ENCODE assay signal across 8 cellular contexts in the genomic region with DNA sequence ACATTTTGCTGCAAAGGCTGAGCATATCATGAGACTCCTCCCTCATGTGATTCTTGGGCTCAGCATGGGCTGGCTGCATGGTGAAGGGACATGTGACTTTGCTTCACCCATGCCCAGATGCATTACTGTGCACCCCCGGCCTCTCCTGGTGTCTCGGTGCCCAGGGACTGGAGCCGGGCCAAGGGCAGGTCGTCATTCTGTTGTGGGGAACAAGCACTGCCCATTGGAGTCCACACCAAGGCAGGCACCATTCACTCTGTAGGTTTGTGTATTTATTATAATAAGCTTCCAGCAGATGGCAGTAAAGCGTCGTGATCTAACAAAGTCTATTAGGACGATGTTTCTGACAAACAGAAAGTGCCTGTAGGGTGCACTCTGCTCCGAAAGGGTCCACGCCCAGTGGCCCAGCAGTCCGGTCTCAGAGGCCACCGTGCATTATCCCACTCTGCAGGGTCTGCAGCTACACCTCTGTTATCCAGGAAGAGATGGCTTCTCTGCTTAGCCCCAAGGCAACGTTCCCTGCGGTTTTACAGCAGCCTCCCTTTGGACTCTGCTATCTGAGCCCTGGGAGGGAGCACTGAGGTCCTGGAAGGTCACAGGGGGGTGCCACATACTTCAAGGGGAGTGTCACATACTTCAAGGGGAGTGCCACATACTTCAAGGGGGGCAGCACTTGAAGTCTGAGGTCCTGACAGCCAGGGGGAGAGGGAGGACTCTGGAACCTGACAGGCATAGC.
DNase-seq lines count a peak whose midpoint lies in the region; ATAC-seq, FAIRE-seq and TF ChIP-seq lines count a peak whose summit lies in the region.

No MANE protein-coding gene starts in this region.

- peaks cover 9% of the 10 kb centered on the region for H3K4me1 Mint-ChIP-seq in activated T-helper 1 cell treated with anti-CD3 and anti-CD28 coated beads, Interleukin-12 subunit alpha, Interleukin-12 subunit beta, Interleukin-2, Interleukin-4 antibody, amounts not matched to agents 30 ng/mL and 10 ng/mL and 1 ng/mL, durations not matched to agents 14 hours and 24 hours and 36 hours (ENCODE audit: low read depth)
- peaks cover 56% of the 10 kb centered on the region for H3K4me1 Mint-ChIP-seq in neural progenitor cell

- no peaks in the 10 kb centered on the region for H3K9me3 ChIP-seq in OCI-LY7 (ENCODE audit: low read length)
- no peaks in the 10 kb centered on the region for H3K9me3 ChIP-seq in neural progenitor cell (ENCODE audit: low read depth)

- peak; percentile 86 for DNase-seq in OCI-LY7 (ENCODE audit: low spot score)
- DNase-seq in activated T-helper 1 cell treated with anti-CD3 and anti-CD28 coated beads, Interleukin-12 subunit alpha, Interleukin-12 subunit beta, Interleukin-2, Interleukin-4 antibody, amounts not matched to agents 30 ng/mL and 10 ng/mL and 1 ng/mL, durations not matched to agents 14 hours and 24 hours and 36 hours (ENCODE audit: low spot score): peak; percentile 25
- DNase-seq in fibroblast of the conjunctiva (ENCODE audit: low read depth): peak; percentile 67
- DNase-seq in neural progenitor cell (ENCODE audit: low spot score): peak; percentile 94
- DNase-seq in ureter (ENCODE audit: low spot score): peak; percentile 49

- H3K36me3 ChIP-seq in OCI-LY7 (ENCODE audit: insufficient read depth, low read length): no peaks in the 10 kb centered on the region
- H3K36me3 ChIP-seq in neural progenitor cell: no peaks in the 10 kb centered on the region

- no TSS peak for BruUV-seq in OCI-LY7 (replicated peaks; lab: Mats Ljungman, UMichigan)

- H3K4me1 ChIP-seq in OCI-LY7 (ENCODE audit: insufficient read depth, low read length, poor library complexity, severe bottlenecking): no peaks in the 10 kb centered on the region
- H3K4me1 ChIP-seq in neural progenitor cell: peaks cover 21% of the 10 kb centered on the region

- H3K4me3 ChIP-seq in OCI-LY7 (ENCODE audit: low read depth, low read length, poor library complexity, severe bottlenecking) (peak overlapping the region; percentile 22), neural progenitor cell (no peak overlapping the region)

- H3F3A ChIP-seq in neural progenitor cell (ENCODE audit: low read depth): no peaks in the 10 kb centered on the region

- peak overlapping the region; percentile 44 for H3K4me2 ChIP-seq in OCI-LY7 (ENCODE audit: low read length)
- no peak overlapping the region for H3K4me2 ChIP-seq in neural progenitor cell

- H3K27me3 Mint-ChIP-seq in activated T-helper 1 cell treated with anti-CD3 and anti-CD28 coated beads, Interleukin-12 subunit alpha, Interleukin-12 subunit beta, Interleukin-2, Interleukin-4 antibody, amounts not matched to agents 30 ng/mL and 10 ng/mL and 1 ng/mL, durations not matched to agents 14 hours and 24 hours and 36 hours (ENCODE audit: insufficient read depth): peaks cover 2% of the 10 kb centered on the region
- H3K27me3 Mint-ChIP-seq in neural progenitor cell (ENCODE audit: insufficient read depth, low read depth): peaks cover 8% of the 10 kb centered on the region

- no peaks in the 10 kb centered on the region for H3K36me3 Mint-ChIP-seq in activated T-helper 1 cell treated with anti-CD3 and anti-CD28 coated beads, Interleukin-12 subunit alpha, Interleukin-12 subunit beta, Interleukin-2, Interleukin-4 antibody, amounts not matched to agents 30 ng/mL and 10 ng/mL and 1 ng/mL, durations not matched to agents 14 hours and 24 hours and 36 hours (ENCODE audit: low read depth)
- no peaks in the 10 kb centered on the region for H3K36me3 Mint-ChIP-seq in neural progenitor cell

- H3K9me2 ChIP-seq in OCI-LY7 (ENCODE audit: insufficient read depth, low read length): no peaks in the 10 kb centered on the region

- peak overlapping the region; percentile 38 for H3K4me3 Mint-ChIP-seq in activated T-helper 1 cell treated with anti-CD3 and anti-CD28 coated beads, Interleukin-12 subunit alpha, Interleukin-12 subunit beta, Interleukin-2, Interleukin-4 antibody, amounts not matched to agents 30 ng/mL and 10 ng/mL and 1 ng/mL, durations not matched to agents 14 hours and 24 hours and 36 hours
- H3K4me3 Mint-ChIP-seq in neural progenitor cell: no peak overlapping the region

- H2AFZ ChIP-seq in OCI-LY7 (ENCODE audit: low read length): peak overlapping the region; percentile 44; the same call in 1 of the 2 replicates
- peak overlapping the region; percentile 51 for H2AFZ ChIP-seq in neural progenitor cell (replicated peaks)

- H3K27ac ChIP-seq in OCI-LY7 (ENCODE audit: low read depth, low read length, poor library complexity, severe bottlenecking) (no peak overlapping the region), neural progenitor cell (no peak overlapping the region)

- H3K79me2 ChIP-seq in OCI-LY7 (ENCODE audit: insufficient read depth, low read depth, low read length) (no peaks in the 10 kb centered on the region), neural progenitor cell (ENCODE audit: low read depth) (no peaks in the 10 kb centered on the region)

- no peaks in the 10 kb centered on the region for H3K27me3 ChIP-seq in neural progenitor cell

- ATAC-seq in GM21737 (IDR thresholded peaks at IDR 0.05; ENCODE audit: unreplicated experiment): peak; percentile 97

- H3K9me3 Mint-ChIP-seq in activated T-helper 1 cell treated with anti-CD3 and anti-CD28 coated beads, Interleukin-12 subunit alpha, Interleukin-12 subunit beta, Interleukin-2, Interleukin-4 antibody, amounts not matched to agents 30 ng/mL and 10 ng/mL and 1 ng/mL, durations not matched to agents 14 hours and 24 hours and 36 hours: no peaks in the 10 kb centered on the region
- peaks cover 10% of the 10 kb centered on the region for H3K9me3 Mint-ChIP-seq in neural progenitor cell

- intact Hi-C loops in OCI-LY7 (cut with micrococcal nuclease; ENCODE audit: unreplicated experiment): loop anchor here (1.0 to 5.0 kb wide), 6 partner anchors 78 to 476 kb away; no protein-coding TSS in a partner anchor
- intact Hi-C loops in activated T-helper 1 cell treated with anti-CD3 and anti-CD28 coated beads, Interleukin-12 subunit alpha, Interleukin-12 subunit beta, Interleukin-2, Interleukin-4 antibody, amounts not matched to agents 30 ng/mL and 10 ng/mL and 1 ng/mL, durations not matched to agents 14 hours and 24 hours and 36 hours (cut with micrococcal nuclease): loop anchor here (1.0 kb wide), 1 partner anchor 325 kb away; no protein-coding TSS in a partner anchor

- peak; percentile 39 for FAIRE-seq in G401.6 (lab: Jason Lieb, UNC)

- CTCF ChIA-PET in OCI-LY7 (lab: Charles Lee; ENCODE audit: unreplicated experiment): no interaction called here

- no peak overlapping the region for H3K9ac ChIP-seq in neural progenitor cell

- POLR2A ChIA-PET in OCI-LY7 (lab: Charles Lee): no interaction called here

- no peak overlapping the region for H3K27ac Mint-ChIP-seq in activated T-helper 1 cell treated with anti-CD3 and anti-CD28 coated beads, Interleukin-12 subunit alpha, Interleukin-12 subunit beta, Interleukin-2, Interleukin-4 antibody, amounts not matched to agents 30 ng/mL and 10 ng/mL and 1 ng/mL, durations not matched to agents 14 hours and 24 hours and 36 hours
- peak overlapping the region; percentile 33 for H3K27ac Mint-ChIP-seq in neural progenitor cell

- peak; percentile 88 for TF ChIP-seq RAD21 in Ishikawa (IDR thresholded peaks at IDR 0.05; ENCODE audit: low read depth)

- peak; percentile 85 for TF ChIP-seq EP300 in Ishikawa (IDR thresholded peaks at IDR 0.05; ENCODE audit: borderline replicate concordance)

- H4K20me1 ChIP-seq in OCI-LY7 (ENCODE audit: insufficient read depth, low read length) (no peaks in the 10 kb centered on the region), neural progenitor cell (ENCODE audit: low read depth) (no peaks in the 10 kb centered on the region)

- TF ChIP-seq CTCF in OCI-LY7 (conservative IDR thresholded peaks at IDR 0.05; ENCODE audit: low read length): peak; percentile 81
- TF ChIP-seq CTCF in neural progenitor cell (IDR thresholded peaks at IDR 0.05): peak; percentile 74

TF ChIP-seq in Ishikawa, 13 proteins besides CTCF, POLR2A, EP300 and RAD21:
- TF ChIP-seq TEAD4 (IDR thresholded peaks at IDR 0.05): peak; percentile 85
- TF ChIP-seq EGR1 (IDR thresholded peaks at IDR 0.05): no peak
- TF ChIP-seq CREB1 (IDR thresholded peaks at IDR 0.05; ENCODE audit: low read depth): no peak
- TF ChIP-seq, protein P1, sequence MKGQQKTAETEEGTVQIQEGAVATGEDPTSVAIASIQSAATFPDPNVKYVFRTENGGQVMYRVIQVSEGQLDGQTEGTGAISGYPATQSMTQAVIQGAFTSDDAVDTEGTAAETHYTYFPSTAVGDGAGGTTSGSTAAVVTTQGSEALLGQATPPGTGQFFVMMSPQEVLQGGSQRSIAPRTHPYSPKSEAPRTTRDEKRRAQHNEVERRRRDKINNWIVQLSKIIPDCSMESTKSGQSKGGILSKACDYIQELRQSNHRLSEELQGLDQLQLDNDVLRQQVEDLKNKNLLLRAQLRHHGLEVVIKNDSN (IDR thresholded peaks at IDR 0.05): peak; percentile 73
- TF ChIP-seq ZBTB7A (IDR thresholded peaks at IDR 0.05; ENCODE audit: low read depth): no peak
- no peak for TF ChIP-seq YY1 (IDR thresholded peaks at IDR 0.05; ENCODE audit: low read depth)
- peak; percentile 84 for TF ChIP-seq TCF12 (IDR thresholded peaks at IDR 0.05; ENCODE audit: low read depth)
- peak; percentile 76 for TF ChIP-seq FOXM1 (IDR thresholded peaks at IDR 0.05; ENCODE audit: borderline replicate concordance, low read depth)
TF ChIP-seq in Ishikawa: peak in this region for 4.

Comparison
In these comparisons a context has a peak if more than half of its experiments do, and no peak if none do; other contexts are left out.
1. DNase-seq: peak in every context shown above with its lines; median percentile 94 in neural progenitor cell; 86 in OCI-LY7; 67 in fibroblast of the conjunctiva; 49 in ureter; 25 in activated T-helper 1 cell treated with anti-CD3 and anti-CD28 coated beads, Interleukin-12 subunit alpha, Interleukin-12 subunit beta, Interleukin-2, Interleukin-4 antibody, amounts not matched to agents 30 ng/mL and 10 ng/mL and 1 ng/mL, durations not matched to agents 14 hours and 24 hours and 36 hours.